In the genomic region with DNA sequence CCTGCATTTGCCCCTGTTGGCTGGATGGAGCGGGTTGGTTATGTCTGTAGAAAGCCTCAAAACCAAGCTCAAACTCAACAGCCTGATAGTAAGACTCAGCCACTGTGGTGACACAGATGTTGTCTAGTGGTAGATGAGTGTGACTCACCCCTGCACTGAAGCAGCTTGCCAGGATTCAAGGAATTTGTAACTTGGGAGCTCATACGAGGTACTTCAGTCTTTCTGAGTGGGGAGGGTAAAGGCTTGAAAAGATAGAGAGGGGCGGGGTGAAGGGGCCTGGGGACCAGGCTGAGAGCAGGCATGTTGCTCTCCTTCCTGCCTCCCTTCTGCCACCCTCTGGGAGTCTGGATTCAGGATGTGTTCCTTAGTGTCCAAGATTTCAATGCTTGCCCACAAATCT, we compare ENCODE assay signal across 10 cellular contexts. TPM values are rescaled to one million over a fixed set of nuclear protein-coding genes. Genes with fewer than 3 reads are reported as not detected.
DNase-seq lines count a peak whose midpoint lies in the region; ATAC-seq and TF ChIP-seq lines count a peak whose summit lies in the region.
"Had no signal": no experiment of that assay in that cellular context is flagged by ENCODE, and none has a peak within 500 bp of the region (broad histone marks: within the 10 kb centered on the region; RNA-seq: fewer than 3 reads in every experiment).

No MANE protein-coding gene starts in this region.

- H3K9me3 Mint-ChIP-seq in Calu3 (ENCODE audit: low read depth, unreplicated experiment) (no peaks in the 10 kb centered on the region), neural crest cell (no peaks in the 10 kb centered on the region)

- H3K27ac Mint-ChIP-seq in Calu3 (ENCODE audit: unreplicated experiment) (no peak overlapping the region), neural crest cell (ENCODE audit: unreplicated experiment) (peak overlapping the region; percentile 7)
- H3K27ac Mint-ChIP-seq: naive thymus-derived CD8-positive, alpha-beta T cell had no signal

- intact Hi-C loops in Calu3 (cut with micrococcal nuclease; ENCODE audit: unreplicated experiment), result no loop called here

- ATAC-seq in esophagus mucosa, result peak; percentile 27
- no peak for ATAC-seq in GM21737 (IDR thresholded peaks at IDR 0.05; ENCODE audit: unreplicated experiment)
- ATAC-seq: naive thymus-derived CD8-positive, alpha-beta T cell had no signal

- no TSS peak for BruUV-seq in Calu3 (replicated peaks; lab: Mats Ljungman, UMichigan)

- H3K36me3 Mint-ChIP-seq in Calu3 (ENCODE audit: insufficient read depth, unreplicated experiment) (no peaks in the 10 kb centered on the region), neural crest cell (ENCODE audit: low read depth) (no peaks in the 10 kb centered on the region)

- peaks cover 10% of the 10 kb centered on the region for H3K4me1 Mint-ChIP-seq in Calu3 (ENCODE audit: low read depth, unreplicated experiment)
- H3K4me1 Mint-ChIP-seq in neural crest cell, result no peaks in the 10 kb centered on the region

- DNase-seq in Calu3 (peak; percentile 42), NCI-H226 (peak; percentile 77), neural crest cell (ENCODE audit: low read depth, low spot score) (no peak), ecto neural progenitor cell (ENCODE audit: low spot score) (no peak), NOMO-1 treated with dmso at 0.1 percent for 144 hours (lab: John Stamatoyannopoulos, UW; ENCODE audit: unreplicated experiment) (no peak), NCI-H526 (lab: John Stamatoyannopoulos, UW) (no peak)
- DNase-seq: Karpas-422; naive thymus-derived CD8-positive, alpha-beta T cell had no signal

- no peak overlapping the region for H3K4me3 Mint-ChIP-seq in Calu3 (ENCODE audit: low read depth, unreplicated experiment)
- no peak overlapping the region for H3K4me3 Mint-ChIP-seq in neural crest cell
- H3K4me3 Mint-ChIP-seq: naive thymus-derived CD8-positive, alpha-beta T cell had no signal

- H3K27me3 Mint-ChIP-seq in Calu3 (ENCODE audit: unreplicated experiment) (no peaks in the 10 kb centered on the region), neural crest cell (ENCODE audit: low read depth) (no peaks in the 10 kb centered on the region)

- TF ChIP-seq CTCF in Calu3 (IDR thresholded peaks at IDR 0.05; ENCODE audit: unreplicated experiment), result no peak
- TF ChIP-seq CTCF in neural crest cell (conservative IDR thresholded peaks at IDR 0.05), result no peak

- CTCF ChIA-PET in Calu3 (lab: Charles Lee), result interaction anchor here (0.6 to 1.4 kb wide), 6 partner anchors 9 to 146 kb away, joined by 3 to 8 read pairs (median 4); no protein-coding TSS in a partner anchor

RNA-seq across cellular contexts. Expression of a gene that starts 22.9 kb away (rescaled TPM):
- total RNA-seq in Calu3 (2022), result 1.7 and 2.6 TPM in 2 replicates
- total RNA-seq in esophagus mucosa, result 42.3 TPM
- total RNA-seq in neural crest cell, result 0.48 and 1.4 TPM in 2 replicates

Comparison
In these comparisons a context has a peak if more than half of its experiments do, and no peak if none do; other contexts are left out.
1. DNase-seq: peak in Calu3 (single experiment) and NCI-H226 (single experiment); none in neural crest cell (single experiment), ecto neural progenitor cell (single experiment), NOMO-1 treated with dmso at 0.1 percent for 144 hours (single experiment) and NCI-H526 (0 of 2).
2. RNA of a gene that starts 22.9 kb away (total RNA-seq): 42.3 TPM in esophagus mucosa (single experiment); 1.7 to 2.6 TPM in Calu3 and 0.48 to 1.4 TPM in neural crest cell; every median in the first group is over 10 times any median in the second.